8 cellular contexts compared by ENCODE assay signal in genomic region chr15:38455096-38455495, GRCh38. TPM values are rescaled to one million over a fixed set of nuclear protein-coding genes. Genes with fewer than 3 reads are reported as not detected.
DNase-seq lines count a peak whose midpoint lies in the region; ATAC-seq and TF ChIP-seq lines count a peak whose summit lies in the region.

No MANE protein-coding gene starts in this region.

- no peaks in the 10 kb centered on the region for H3K36me3 ChIP-seq in KMS-11 (ENCODE audit: insufficient read depth)

- H3K79me2 ChIP-seq in KMS-11 (ENCODE audit: insufficient read depth, low read depth) = peaks cover 55% of the 10 kb centered on the region

- no peak overlapping the region for H2AFZ ChIP-seq in KMS-11 (ENCODE audit: low read depth)

- POLR2A ChIA-PET in naive thymus-derived CD8-positive, alpha-beta T cell (lab: Charles Lee) = interaction anchor here (1.2 to 2.2 kb wide), 8 partner anchors 23 to 1327 kb away, joined by 3 to 15 read pairs (median 8); partner anchors contain the start of genes FSIP1 and RASGRP1

- peak overlapping the region; percentile 95; the same call in 1 of the 2 replicates for H3K27ac ChIP-seq in KMS-11

- no peak for ATAC-seq in naive thymus-derived CD8-positive, alpha-beta T cell
- ATAC-seq in GM19351 (IDR thresholded peaks at IDR 0.05; ENCODE audit: unreplicated experiment) = no peak

- intact Hi-C loops in CD14-positive monocyte (cut with micrococcal nuclease) = no loop called here

- peak overlapping the region in 2 of 7 donors; percentile 62 to 89 for H3K27ac Mint-ChIP-seq in CD14-positive monocyte
- H3K27ac Mint-ChIP-seq in naive thymus-derived CD8-positive, alpha-beta T cell = peak overlapping the region; percentile 96 to 99 (median 98)

- H3K27me3 Mint-ChIP-seq in CD14-positive monocyte (ENCODE audit: low read depth in 3 of 3) = peaks cover 0 to 4% (median 0%) of the 10 kb centered on the region in 3 donors
- H3K27me3 Mint-ChIP-seq in naive thymus-derived CD8-positive, alpha-beta T cell = no peaks in the 10 kb centered on the region

- peaks cover 31% of the 10 kb centered on the region for H3K4me1 Mint-ChIP-seq in CD14-positive monocyte
- peaks cover 28 to 51% (median 47%) of the 10 kb centered on the region in 4 donors for H3K4me1 Mint-ChIP-seq in naive thymus-derived CD8-positive, alpha-beta T cell

- no peaks in the 10 kb centered on the region for H3K27me3 ChIP-seq in KMS-11 (ENCODE audit: insufficient read depth, low read depth)

- no peak overlapping the region for H3K4me3 ChIP-seq in KMS-11 (IDR thresholded peaks at IDR 0.05; ENCODE audit: insufficient read depth, low read depth, low read length)
- peak overlapping the region; percentile 75 to 94 for H3K4me3 ChIP-seq in cardiac fibroblast (replicated peaks in 1 of 2; ENCODE audit: low read depth in 2 of 2, low read length in 2 of 2)

- H3K9ac ChIP-seq in KMS-11 = peak overlapping the region; percentile 96; the same call in 1 of the 2 replicates

- H3K4me3 Mint-ChIP-seq in CD14-positive monocyte = peak overlapping the region; percentile 95 to 97
- peak overlapping the region; percentile 95 to 99 (median 96) for H3K4me3 Mint-ChIP-seq in naive thymus-derived CD8-positive, alpha-beta T cell

- DNase-seq in CD14-positive monocyte (ENCODE audit: low spot score) (no peak), cardiac fibroblast (ENCODE audit: low read depth in 2 of 2) (peak; percentile 3 to 9), globus pallidus (ENCODE audit: low spot score) (no peak), midbrain (lab: John Stamatoyannopoulos, UW) (no peak)
- no peak for DNase-seq in naive thymus-derived CD8-positive, alpha-beta T cell
- DNase-seq in activated effector memory CD4-positive, alpha-beta T cell treated with anti-CD3 and anti-CD28 coated beads, Interleukin-2, amount 50 U/mL, for 16 hours = no peak

- H3K4me1 ChIP-seq in KMS-11 (ENCODE audit: low read depth, poor library complexity, severe bottlenecking) = peaks cover 17% of the 10 kb centered on the region

- peaks cover 0 to 5% (median 3%) of the 10 kb centered on the region in 7 donors for H3K9me3 Mint-ChIP-seq in CD14-positive monocyte
- no peaks in the 10 kb centered on the region for H3K9me3 Mint-ChIP-seq in naive thymus-derived CD8-positive, alpha-beta T cell

- TF ChIP-seq CTCF in CD14-positive monocyte (IDR thresholded peaks at IDR 0.05) = no peak
- no peak for TF ChIP-seq CTCF in KMS-11 (conservative IDR thresholded peaks at IDR 0.05; ENCODE audit: low read depth, low read length)
- no peak for TF ChIP-seq CTCF in cardiac fibroblast (IDR thresholded peaks at IDR 0.05; ENCODE audit: low read depth, low read length)

- no peaks in the 10 kb centered on the region for H4K20me1 ChIP-seq in KMS-11 (ENCODE audit: insufficient read depth)

- H3K36me3 Mint-ChIP-seq in CD14-positive monocyte = peaks cover 0 to 3% of the 10 kb centered on the region in 2 donors
- H3K36me3 Mint-ChIP-seq in naive thymus-derived CD8-positive, alpha-beta T cell = peaks cover 0 to 2% (median 0%) of the 10 kb centered on the region in 3 donors

- peak overlapping the region; percentile 63 for H3K4me2 ChIP-seq in KMS-11

RNA-seq across cellular contexts. Expression of gene FAM98B, which starts 1.2 kb away (rescaled TPM):
- polyA plus RNA-seq in CD14-positive monocyte = under 1 TPM; 0.41 to 0.69 TPM
- 10 to 100 TPM; 25.6 to 28.4 TPM for total RNA-seq in naive thymus-derived CD8-positive, alpha-beta T cell
- 1 to 10 TPM; 1.9 to 3.9 (median 3.2) TPM for polyA plus RNA-seq in naive thymus-derived CD8-positive, alpha-beta T cell

Comparison
In these comparisons a context has a peak if more than half of its experiments do, and no peak if none do; other contexts are left out.
1. DNase-seq: peak in cardiac fibroblast (2 of 2); none in CD14-positive monocyte (single experiment), naive thymus-derived CD8-positive, alpha-beta T cell (0 of 10), activated effector memory CD4-positive, alpha-beta T cell treated with anti-CD3 and anti-CD28 coated beads, Interleukin-2, amount 50 U/mL, for 16 hours (single experiment), globus pallidus (single experiment) and midbrain (single experiment).